14 cellular contexts compared by ENCODE assay signal in the genomic region with DNA sequence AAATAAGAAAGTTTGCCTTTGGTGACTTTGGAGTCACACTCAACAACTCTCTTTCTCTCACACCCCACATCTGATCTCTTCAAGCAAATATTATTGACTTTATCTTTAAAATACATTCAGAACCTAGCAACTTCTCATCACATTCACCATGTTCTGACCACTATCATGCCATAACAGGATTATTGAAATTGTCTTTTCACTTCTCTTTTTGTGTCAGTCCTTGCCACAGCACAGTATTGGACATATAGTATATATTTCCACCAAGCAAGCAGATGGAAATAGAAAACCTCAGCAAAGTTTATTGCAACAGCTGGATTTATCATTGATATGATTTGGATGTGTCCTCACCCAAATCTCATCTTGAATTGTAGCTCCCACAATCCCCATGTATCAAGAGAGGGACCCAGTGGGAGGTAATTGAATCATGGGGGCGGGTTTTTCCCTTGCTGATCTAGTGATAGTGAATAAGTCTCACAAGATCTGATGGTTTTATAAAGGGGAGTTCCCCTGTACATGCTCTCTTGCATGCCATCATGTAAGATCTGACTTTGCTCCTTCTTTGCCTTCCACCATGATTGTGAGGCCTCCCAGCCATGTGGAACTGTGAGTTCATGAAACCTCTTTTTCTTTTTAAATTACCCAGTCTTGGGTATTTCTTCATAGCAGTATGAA. TPM values are rescaled to one million over a fixed set of nuclear protein-coding genes. Genes with fewer than 3 reads are reported as not detected.
DNase-seq lines count a peak whose midpoint lies in the region; ATAC-seq and TF ChIP-seq lines count a peak whose summit lies in the region.
"Had no signal": no experiment of that assay in that cellular context is flagged by ENCODE, and none has a peak within 500 bp of the region (broad histone marks: within the 10 kb centered on the region; RNA-seq: fewer than 3 reads in every experiment).

No MANE protein-coding gene starts in this region.

- no peaks in the 10 kb centered on the region for H3K36me3 ChIP-seq in lower lobe of right lung

- POLR2A ChIA-PET in WTC11 (lab: Charles Lee): interaction anchor here (0.6 kb wide), 1 partner anchor 240 kb away, joined by 7 read pairs; no protein-coding TSS in a partner anchor

- no peaks in the 10 kb centered on the region for H3K9me3 ChIP-seq in lower lobe of right lung

- no peak overlapping the region for H3K4me3 ChIP-seq in lower lobe of right lung
- H3K4me3 ChIP-seq: PC-9 had no signal

- H3K9me3 Mint-ChIP-seq in activated naive CD8-positive, alpha-beta T cell treated with anti-CD3 and anti-CD28 coated beads, Interleukin-2, amount 50 U/mL, for 24 hours: peaks cover 26% of the 10 kb centered on the region
- H3K9me3 Mint-ChIP-seq in WTC11: no peaks in the 10 kb centered on the region
- H3K9me3 Mint-ChIP-seq: immature natural killer cell had no signal

- H3K27me3 Mint-ChIP-seq in activated naive CD8-positive, alpha-beta T cell treated with anti-CD3 and anti-CD28 coated beads, Interleukin-2, amount 50 U/mL, for 24 hours: no peaks in the 10 kb centered on the region
- H3K27me3 Mint-ChIP-seq in WTC11 (ENCODE audit: low read depth): no peaks in the 10 kb centered on the region
- H3K27me3 Mint-ChIP-seq: activated CD8-positive, alpha-beta memory T cell treated with anti-CD3 and anti-CD28 coated beads, Interleukin-2, amount 10 ng/mL, durations not matched to agents 7 days and 5 days had no signal

- TF ChIP-seq CTCF in WTC11 (IDR thresholded peaks at IDR 0.05) (no peak), lower lobe of right lung (IDR thresholded peaks at IDR 0.05) (no peak)

- H3K4me1 ChIP-seq in lower lobe of right lung: no peaks in the 10 kb centered on the region

- H3K27ac Mint-ChIP-seq in activated naive CD8-positive, alpha-beta T cell treated with anti-CD3 and anti-CD28 coated beads, Interleukin-2, amount 50 U/mL, for 24 hours: peak overlapping the region; percentile 33
- no peak overlapping the region for H3K27ac Mint-ChIP-seq in WTC11
- H3K27ac Mint-ChIP-seq: activated CD8-positive, alpha-beta memory T cell treated with anti-CD3 and anti-CD28 coated beads, Interleukin-2, amount 10 ng/mL, durations not matched to agents 7 days and 5 days; immature natural killer cell had no signal

- intact Hi-C loops in lower lobe of right lung (cut with DNase I): no loop called here

- ATAC-seq in GM18498 (IDR thresholded peaks at IDR 0.05; ENCODE audit: unreplicated experiment): peak; percentile 74
- peak; percentile 79 for ATAC-seq in GM18868 (IDR thresholded peaks at IDR 0.05; ENCODE audit: unreplicated experiment)
- ATAC-seq in HG02973 (IDR thresholded peaks at IDR 0.05; ENCODE audit: unreplicated experiment): peak; percentile 65
- peak; percentile 81 for ATAC-seq in activated naive CD8-positive, alpha-beta T cell treated with anti-CD3 and anti-CD28 coated beads, Interleukin-2, amount 50 U/mL, for 24 hours
- no peak for ATAC-seq in WTC11
- no peak for ATAC-seq in lower lobe of right lung
- ATAC-seq: activated CD8-positive, alpha-beta memory T cell treated with anti-CD3 and anti-CD28 coated beads, Interleukin-2, amount 10 ng/mL, durations not matched to agents 7 days and 5 days had no signal

- H3K36me3 Mint-ChIP-seq in activated naive CD8-positive, alpha-beta T cell treated with anti-CD3 and anti-CD28 coated beads, Interleukin-2, amount 50 U/mL, for 24 hours (ENCODE audit: low read depth): peaks cover 8% of the 10 kb centered on the region
- H3K36me3 Mint-ChIP-seq in WTC11: no peaks in the 10 kb centered on the region
- H3K36me3 Mint-ChIP-seq: immature natural killer cell had no signal

- no peak overlapping the region for H3K4me3 Mint-ChIP-seq in activated naive CD8-positive, alpha-beta T cell treated with anti-CD3 and anti-CD28 coated beads, Interleukin-2, amount 50 U/mL, for 24 hours
- no peak overlapping the region for H3K4me3 Mint-ChIP-seq in WTC11
- H3K4me3 Mint-ChIP-seq: activated CD8-positive, alpha-beta memory T cell treated with anti-CD3 and anti-CD28 coated beads, Interleukin-2, amount 10 ng/mL, durations not matched to agents 7 days and 5 days; immature natural killer cell had no signal

- peaks cover 26% of the 10 kb centered on the region for H3K4me1 Mint-ChIP-seq in activated naive CD8-positive, alpha-beta T cell treated with anti-CD3 and anti-CD28 coated beads, Interleukin-2, amount 50 U/mL, for 24 hours
- no peaks in the 10 kb centered on the region for H3K4me1 Mint-ChIP-seq in WTC11
- H3K4me1 Mint-ChIP-seq: immature natural killer cell had no signal

- H3K27me3 ChIP-seq in lower lobe of right lung (ENCODE audit: low read depth): no peaks in the 10 kb centered on the region

- no peak overlapping the region for H3K27ac ChIP-seq in lower lobe of right lung
- H3K27ac ChIP-seq: PC-9 had no signal

- DNase-seq in activated naive CD8-positive, alpha-beta T cell treated with anti-CD3 and anti-CD28 coated beads, Interleukin-2, amount 50 U/mL, for 24 hours: peak; percentile 53
- DNase-seq in WTC11 (ENCODE audit: low spot score) (no peak), hypothalamus (lab: John Stamatoyannopoulos, UW) (no peak), lower lobe of right lung (no peak), hippocampal formation (lab: John Stamatoyannopoulos, UW) (no peak)
- DNase-seq: activated CD8-positive, alpha-beta memory T cell treated with anti-CD3 and anti-CD28 coated beads, Interleukin-2, amount 10 ng/mL, durations not matched to agents 7 days and 5 days; DMS53; immature natural killer cell; midbrain; NCI-H1092 treated with DMSO at 0.1 percent for 48 hours; PC-9 had no signal

- CTCF ChIA-PET in WTC11 (lab: Charles Lee): no interaction called here

TF ChIP-seq in WTC11, 78 proteins besides CTCF, POLR2A, EP300 and RAD21:
- no peak for TF ChIP-seq RELA (CRISPR knock-in tag; IDR thresholded peaks at IDR 0.05; ENCODE audit: borderline replicate concordance)
- no peak for TF ChIP-seq ZNF281 (CRISPR knock-in tag; IDR thresholded peaks at IDR 0.05)
- TF ChIP-seq ATF1 (CRISPR knock-in tag; IDR thresholded peaks at IDR 0.05): no peak
- TF ChIP-seq ETV6 (CRISPR knock-in tag; IDR thresholded peaks at IDR 0.05): no peak
- TF ChIP-seq E2F1 (CRISPR knock-in tag; IDR thresholded peaks at IDR 0.05): no peak
- TF ChIP-seq JAZF1 (CRISPR knock-in tag; IDR thresholded peaks at IDR 0.05): no peak

RNA-seq across cellular contexts. Expression of gene ITGA1, which starts 26.9 kb away (rescaled TPM):
- total RNA-seq in WTC11 (2021) (4.1 to 6.5 TPM (median 4.6 TPM) in 3 replicates), lower lobe of right lung (84.4 TPM)

RNA-seq across cellular contexts. Expression of gene PELO, which starts 26.9 kb away (rescaled TPM):
- 13.6 to 18.7 TPM (median 17.8 TPM) in 3 replicates for total RNA-seq in WTC11 (2021)
- 31.5 TPM for total RNA-seq in lower lobe of right lung

Comparison
In these comparisons a context has a peak if more than half of its experiments do, and no peak if none do; other contexts are left out.
1. ATAC-seq: peak in GM18498 (single experiment), GM18868 (single experiment), HG02973 (single experiment) and activated naive CD8-positive, alpha-beta T cell treated with anti-CD3 and anti-CD28 coated beads, Interleukin-2, amount 50 U/mL, for 24 hours (single experiment); none in WTC11 (single experiment) and lower lobe of right lung (0 of 2).
2. RNA of gene ITGA1, which starts 26.9 kb away (total RNA-seq): 84.4 TPM in lower lobe of right lung (single experiment); 4.1 to 6.5 TPM in WTC11; every median in the first group is over 10 times any median in the second.